ENCODE assay signal across 8 cellular contexts in genomic region chr11:20363500-20364411, GRCh38. TPM values are rescaled to one million over a fixed set of nuclear protein-coding genes. Genes with fewer than 3 reads are reported as not detected.
A peak's percentile ranks its signal among the peaks of the same experiment; 100 is the strongest.
DNase-seq lines count a peak whose midpoint lies in the region; ATAC-seq and TF ChIP-seq lines count a peak whose summit lies in the region.

Gene HTATIP2, plus strand, starts transcription at chr11:20363714. Its CDS starts 524 bp downstream, at chr11:20364238.

- TF ChIP-seq CTCF in ovary (IDR thresholded peaks at IDR 0.05): no peak
- TF ChIP-seq CTCF in thyroid gland (IDR thresholded peaks at IDR 0.05): no peak

- no peak for TF ChIP-seq POLR2A in ovary (IDR thresholded peaks at IDR 0.05)
- TF ChIP-seq POLR2A in thyroid gland (IDR thresholded peaks at IDR 0.05): peak in 1 of 2 donors; percentile 85

- intact Hi-C loops in Right ventricle myocardium inferior (cut with DNase I): loop anchor here (5.0 kb wide), 1 partner anchor 411 kb away; no protein-coding TSS in a partner anchor
- intact Hi-C loops in ovary (cut with DNase I): no loop called here
- intact Hi-C loops in thyroid gland (cut with DNase I): no loop called here

- H3K9ac ChIP-seq in BLaER1: peak within 1 kb of the TSS; percentile 76

- H3K9me3 Mint-ChIP-seq in activated naive CD4-positive, alpha-beta T cell treated with anti-CD3 and anti-CD28 coated beads, Interleukin-2, amount 50 U/mL, for 72 hours: peaks cover 0 to 18% of the 10 kb centered on the region in 2 donors

- H3K36me3 Mint-ChIP-seq in activated naive CD4-positive, alpha-beta T cell treated with anti-CD3 and anti-CD28 coated beads, Interleukin-2, amount 50 U/mL, for 72 hours: peaks cover 34 to 57% of the 10 kb centered on the region in 2 donors

- no peaks in the 10 kb centered on the region for H4K20me1 ChIP-seq in BLaER1

- peak within 1 kb of the TSS; percentile 77 for H3K4me3 ChIP-seq in BLaER1
- H3K4me3 ChIP-seq in ovary: peak within 1 kb of the TSS; percentile 74
- H3K4me3 ChIP-seq in thyroid gland (replicated peaks in 1 of 3): peak within 1 kb of the TSS; percentile 32 to 69 (median 63)

- H3K9me3 ChIP-seq in BLaER1 (no peaks in the 10 kb centered on the region), ovary (no peaks in the 10 kb centered on the region), thyroid gland (no peaks in the 10 kb centered on the region)

- H3K36me3 ChIP-seq in BLaER1 (0 out of 2 replicates have a peak, but pooled peaks cover 6% of the 10 kb centered on the region), ovary (no peaks in the 10 kb centered on the region), thyroid gland (no peaks in the 10 kb centered on the region)

- H3K27ac ChIP-seq in BLaER1 (peak within 1 kb of the TSS; percentile 78), ovary (peak within 1 kb of the TSS; percentile 71 to 78), thyroid gland (peak within 1 kb of the TSS; percentile 92 to 97 (median 96))

- peaks cover 19% of the 10 kb centered on the region for H3K4me1 ChIP-seq in BLaER1
- H3K4me1 ChIP-seq in ovary (ENCODE audit: insufficient read depth): peaks cover 4% of the 10 kb centered on the region
- H3K4me1 ChIP-seq in thyroid gland: peaks cover 34 to 37% of the 10 kb centered on the region in 2 donors

- H3K27me3 ChIP-seq in BLaER1 (peaks cover 21% of the 10 kb centered on the region), ovary (no peaks in the 10 kb centered on the region), thyroid gland (no peaks in the 10 kb centered on the region)

- H3K27ac Mint-ChIP-seq in activated naive CD4-positive, alpha-beta T cell treated with anti-CD3 and anti-CD28 coated beads, Interleukin-2, amount 50 U/mL, for 72 hours: peak within 1 kb of the TSS; percentile 72 to 84

- DNase-seq in RPMI8226: peak; percentile 73
- DNase-seq in activated naive CD4-positive, alpha-beta T cell treated with anti-CD3 and anti-CD28 coated beads, Interleukin-2, amount 50 U/mL, for 72 hours (ENCODE audit: low spot score in 2 of 2): peak; percentile 69 to 80
- DNase-seq in Right ventricle myocardium inferior (ENCODE audit: missing footprints): peak; percentile 88
- peak; percentile 64 to 77 (median 69) for DNase-seq in ovary
- DNase-seq in thyroid gland: peak; percentile 71 to 72

- TF ChIP-seq EP300 in ovary (IDR thresholded peaks at IDR 0.05): no peak

- peak within 1 kb of the TSS; percentile 95 for H3K4me2 ChIP-seq in BLaER1

- peak; percentile 97 for ATAC-seq in GM19324 (IDR thresholded peaks at IDR 0.05; ENCODE audit: low FRiP score, unreplicated experiment)
- peak; percentile 94 for ATAC-seq in HG03457 (IDR thresholded peaks at IDR 0.05; ENCODE audit: unreplicated experiment)
- ATAC-seq in activated naive CD4-positive, alpha-beta T cell treated with anti-CD3 and anti-CD28 coated beads, Interleukin-2, amount 50 U/mL, for 72 hours: peak; percentile 74
- peak; percentile 92 for ATAC-seq in Right ventricle myocardium inferior

- WGBS in ovary, 3 donors: 3 to 6% (median 5%) methylated on average over 42 to 71 of the region's 71 CpGs
- 2 to 3% methylated on average over 24 to 32 of the region's 71 CpGs for WGBS in thyroid gland, 2 donors

RNA-seq across cellular contexts. Expression of gene HTATIP2, which starts in this region (rescaled TPM):
- total RNA-seq in activated naive CD4-positive, alpha-beta T cell treated with anti-CD3 and anti-CD28 coated beads, Interleukin-2, amount 50 U/mL, for 72 hours: 10 to 100 TPM; 51.9 to 67.0 TPM
- 23.4 TPM for total RNA-seq in Right ventricle myocardium inferior
- total RNA-seq in ovary: 10 to 100 TPM in 6 of 7 donors, 1 to 10 TPM in 1; 9.8 to 19.0 (median 13.7) TPM
- 10 to 100 TPM; 16.8 to 51.8 TPM for polyA plus RNA-seq in ovary
- 100 to 1,000 TPM in 3 of 4 donors, 10 to 100 TPM in 1; 70.8 to 151 (median 134) TPM for total RNA-seq in thyroid gland

Comparison
In these comparisons a context has a peak if more than half of its experiments do, and no peak if none do; other contexts are left out.
1. Peak in every context shown above with its lines: DNase-seq, ATAC-seq, H3K4me3 ChIP-seq and H3K27ac ChIP-seq.